ENCODE assay signal across 8 cellular contexts in the genomic region with DNA sequence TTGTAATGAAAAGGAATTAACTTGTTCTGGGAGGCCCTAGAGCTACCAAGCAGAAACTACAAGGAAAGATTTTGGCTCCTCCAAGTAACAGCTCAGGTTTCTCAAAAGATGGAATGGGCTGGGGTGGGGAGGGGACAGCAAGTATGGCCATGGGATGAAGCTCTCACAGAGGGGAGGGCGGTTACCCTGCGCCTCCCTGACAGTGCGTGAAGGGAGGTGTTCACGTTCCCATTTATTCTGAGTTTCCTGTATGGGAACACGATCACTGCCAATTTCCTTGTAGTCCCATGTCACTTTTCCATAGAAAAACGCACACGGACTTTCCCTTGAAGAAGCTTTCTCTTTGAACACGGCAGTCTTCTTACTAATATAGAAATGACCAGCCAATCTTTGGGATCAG. TPM values are rescaled to one million over a fixed set of nuclear protein-coding genes. Genes with fewer than 3 reads are reported as not detected.
DNase-seq lines count a peak whose midpoint lies in the region; ATAC-seq and TF ChIP-seq lines count a peak whose summit lies in the region.
"Had no signal": no experiment of that assay in that cellular context is flagged by ENCODE, and none has a peak within 500 bp of the region (broad histone marks: within the 10 kb centered on the region; RNA-seq: fewer than 3 reads in every experiment).

No MANE protein-coding gene starts in this region.

- 0 out of 2 replicates have a peak overlapping the region, but pooled peaks have one; percentile 20 for H3K4me2 ChIP-seq in HCT116 (ENCODE audit: low read length)
- no peak overlapping the region for H3K4me2 ChIP-seq in neuronal stem cell (ENCODE audit: insufficient read depth, low read length, poor library complexity, severe bottlenecking)

- RAD21 ChIA-PET in HCT116 (lab: Charles Lee; ENCODE audit: low non-redundant PET in 1 of 2, low total read pairs in 2 of 2, uncharacterized antibody in 2 of 2, unreplicated experiment in 2 of 2) = interaction anchor here in 1 of 2 experiments (0.6 kb wide), 1 partner anchor 498 kb away, joined by 3 read pairs; no protein-coding TSS in a partner anchor

- H3K27ac ChIP-seq in HCT116 (ENCODE audit: low read depth, low read length) (0 out of 2 replicates have a peak overlapping the region, but pooled peaks have one; percentile 12), iPS-18a (ENCODE audit: low read length) (no peak overlapping the region), stomach smooth muscle (ENCODE audit: low read length) (peak overlapping the region; percentile 32), neuronal stem cell (replicated peaks; ENCODE audit: low read length) (no peak overlapping the region)

- H3K4me3 ChIP-seq in HCT116 (replicated peaks in 1 of 2; ENCODE audit: low read depth in 1 of 2, low read length in 2 of 2) = no peak overlapping the region
- H3K4me3 ChIP-seq in iPS-18a (ENCODE audit: low read length) = peak overlapping the region; percentile 41
- H3K4me3 ChIP-seq in stomach smooth muscle (ENCODE audit: low read length in 2 of 2) = peak overlapping the region in 1 of 2 donors; percentile 29
- no peak overlapping the region for H3K4me3 ChIP-seq in neuronal stem cell (ENCODE audit: low read length in 2 of 2)

- no peak overlapping the region for H4K8ac ChIP-seq in neuronal stem cell (ENCODE audit: low read depth, low read length)

- H4K20me1 ChIP-seq in HCT116 (ENCODE audit: insufficient read depth) = no peaks in the 10 kb centered on the region

- no peak for TF ChIP-seq RAD21 in HCT116 (IDR thresholded peaks at IDR 0.05; ENCODE audit: low read depth)

- CTCF ChIA-PET in HCT116 (lab: Charles Lee) = interaction anchor here (1.3 kb wide), 1 partner anchor 223 kb away, joined by 8 read pairs; no protein-coding TSS in a partner anchor
- CTCF ChIA-PET in activated CD4-positive, alpha-beta memory T cell treated with anti-CD3 and anti-CD28 coated beads, Interleukin-2, amount 10 ng/mL, durations not matched to agents 7 days and 5 days (lab: Charles Lee) = interaction anchor here (1.0 to 1.5 kb wide), 3 partner anchors 132 to 240 kb away, joined by 3 to 7 read pairs (median 4); no protein-coding TSS in a partner anchor

- H2AFZ ChIP-seq in HCT116 (ENCODE audit: low read depth, low read length, poor library complexity, severe bottlenecking) = no peak overlapping the region
- no peak overlapping the region for H2AFZ ChIP-seq in neuronal stem cell (ENCODE audit: low read length)

- H3K27me3 Mint-ChIP-seq in activated CD4-positive, alpha-beta memory T cell treated with anti-CD3 and anti-CD28 coated beads, Interleukin-2, amount 10 ng/mL, durations not matched to agents 7 days and 5 days = no peaks in the 10 kb centered on the region

- H3K4me1 ChIP-seq in HCT116 (ENCODE audit: control insufficient read depth in 1 of 2, insufficient read depth in 2 of 2, low read length in 2 of 2) (peaks cover 21 to 60% of the 10 kb centered on the region in 2 experiments), iPS-18a (ENCODE audit: control insufficient read depth, low read depth, low read length) (peaks cover 63% of the 10 kb centered on the region), stomach smooth muscle (ENCODE audit: control insufficient read depth, insufficient read depth, low read length) (peaks cover 57% of the 10 kb centered on the region), neuronal stem cell (ENCODE audit: control insufficient read depth in 2 of 2, insufficient read depth in 1 of 2, low read depth in 1 of 2, low read length in 2 of 2) (peaks cover 24 to 42% of the 10 kb centered on the region in 2 donors)

- DNase-seq in HCT116 (ENCODE audit: low read depth, low spot score) (no peak), GDM1 (lab: John Stamatoyannopoulos, UW) (no peak), neuronal stem cell (ENCODE audit: low spot score) (no peak)
- no peak for DNase-seq in activated CD4-positive, alpha-beta memory T cell treated with anti-CD3 and anti-CD28 coated beads, Interleukin-2, amount 10 ng/mL, durations not matched to agents 7 days and 5 days
- DNase-seq: NCI-H345 had no signal

- H3K23ac ChIP-seq in neuronal stem cell (ENCODE audit: low read depth, low read length, poor library complexity) = no peak overlapping the region

- no peak overlapping the region for H2BK12ac ChIP-seq in neuronal stem cell (ENCODE audit: low read length)

- intact Hi-C loops in HCT116 (cut with micrococcal nuclease) = loop anchor here (5.0 kb wide), 1 partner anchor 117 kb away; no protein-coding TSS in a partner anchor

- peaks cover 96% of the 10 kb centered on the region for H3K4me1 Mint-ChIP-seq in activated CD4-positive, alpha-beta memory T cell treated with anti-CD3 and anti-CD28 coated beads, Interleukin-2, amount 10 ng/mL, durations not matched to agents 7 days and 5 days

- no peak overlapping the region for H2BK120ac ChIP-seq in neuronal stem cell (ENCODE audit: low read depth, low read length)

- no peak for TF ChIP-seq POLR2A in HCT116 (IDR thresholded peaks at IDR 0.05; ENCODE audit: borderline replicate concordance, extremely low read depth, insufficient read depth, insufficient read length)

- H2AK5ac ChIP-seq in neuronal stem cell (ENCODE audit: low read depth, low read length) = no peak overlapping the region

- BruUV-seq in HCT116 (replicated peaks; lab: Mats Ljungman, UMichigan) = no TSS peak

- H3K9me2 ChIP-seq in HCT116 (ENCODE audit: insufficient read depth) = no peaks in the 10 kb centered on the region

- peak overlapping the region; percentile 51 for H3K4me3 Mint-ChIP-seq in activated CD4-positive, alpha-beta memory T cell treated with anti-CD3 and anti-CD28 coated beads, Interleukin-2, amount 10 ng/mL, durations not matched to agents 7 days and 5 days

- H3K36me3 ChIP-seq in HCT116 (ENCODE audit: control insufficient read depth in 1 of 2, insufficient read depth in 2 of 2, low read length in 2 of 2) (no peaks in the 10 kb centered on the region; a peak in 1 of 4 replicates), iPS-18a (ENCODE audit: control insufficient read depth, low read depth, low read length) (no peaks in the 10 kb centered on the region), stomach smooth muscle (ENCODE audit: control insufficient read depth in 2 of 2, insufficient read depth in 2 of 2, low read length in 2 of 2) (peaks cover 0 to 5% of the 10 kb centered on the region in 2 donors), neuronal stem cell (replicated peaks in 1 of 2; ENCODE audit: control insufficient read depth in 2 of 2, insufficient read depth in 2 of 2, low read length in 2 of 2) (peaks cover 3 to 55% of the 10 kb centered on the region in 2 donors)

- H3K36me3 Mint-ChIP-seq in activated CD4-positive, alpha-beta memory T cell treated with anti-CD3 and anti-CD28 coated beads, Interleukin-2, amount 10 ng/mL, durations not matched to agents 7 days and 5 days (ENCODE audit: low read depth) = peaks cover 75% of the 10 kb centered on the region

- H3K9ac ChIP-seq in HCT116 (ENCODE audit: low read length) (no peak overlapping the region), iPS-18a (ENCODE audit: low read length) (no peak overlapping the region), stomach smooth muscle (ENCODE audit: low read length in 2 of 2) (no peak overlapping the region), neuronal stem cell (ENCODE audit: low read depth, low read length, poor library complexity) (no peak overlapping the region)

- peak overlapping the region; percentile 84 for H3K27ac Mint-ChIP-seq in activated CD4-positive, alpha-beta memory T cell treated with anti-CD3 and anti-CD28 coated beads, Interleukin-2, amount 10 ng/mL, durations not matched to agents 7 days and 5 days

- H3K18ac ChIP-seq in neuronal stem cell (ENCODE audit: low read length) = no peak overlapping the region

- H2BK5ac ChIP-seq in neuronal stem cell (ENCODE audit: low read length) = no peak overlapping the region

- no peak overlapping the region for H3K14ac ChIP-seq in neuronal stem cell (ENCODE audit: low read length)

- H3K9me3 ChIP-seq in HCT116 (ENCODE audit: control insufficient read depth in 1 of 2, insufficient read depth in 1 of 2, low read depth in 1 of 2, low read length in 2 of 2) (no peaks in the 10 kb centered on the region), iPS-18a (ENCODE audit: control insufficient read depth, low read depth, low read length) (no peaks in the 10 kb centered on the region), stomach smooth muscle (ENCODE audit: control insufficient read depth in 2 of 2, low read length in 2 of 2) (no peaks in the 10 kb centered on the region), neuronal stem cell (replicated peaks in 1 of 2; ENCODE audit: control insufficient read depth in 2 of 2, insufficient read depth in 1 of 2, low read depth in 1 of 2, low read length in 2 of 2) (peaks cover 0 to 12% of the 10 kb centered on the region in 2 donors)

- ATAC-seq in HCT116 (no peak), HG02759 (IDR thresholded peaks at IDR 0.05; ENCODE audit: unreplicated experiment) (no peak)

- TF ChIP-seq CTCF in HCT116 (IDR thresholded peaks at IDR 0.05 in 2 of 3, conservative IDR thresholded peaks at IDR 0.05 in 1 of 3; ENCODE audit: borderline replicate concordance in 1 of 3, insufficient read depth in 1 of 3, low read depth in 2 of 3, low read length in 2 of 3) = no peak

- peaks cover 7% of the 10 kb centered on the region for H3K79me1 ChIP-seq in neuronal stem cell (ENCODE audit: low read depth, low read length)

- POLR2A ChIA-PET in HCT116 (lab: Charles Lee) = no interaction called here
- POLR2A ChIA-PET in activated CD4-positive, alpha-beta memory T cell treated with anti-CD3 and anti-CD28 coated beads, Interleukin-2, amount 10 ng/mL, durations not matched to agents 7 days and 5 days (lab: Charles Lee) = interaction anchor here (0.6 to 2.2 kb wide), 7 partner anchors 10 to 67 kb away, joined by 3 to 15 read pairs (median 3); a partner anchor contains a TSS

- H3K4ac ChIP-seq in neuronal stem cell (ENCODE audit: low read length) = no peak overlapping the region

- no peaks in the 10 kb centered on the region for H3K27me3 ChIP-seq in HCT116 (ENCODE audit: insufficient read depth, low read length)
- H3K27me3 ChIP-seq in iPS-18a (ENCODE audit: control insufficient read depth, insufficient read depth, low read length) = peaks cover 7% of the 10 kb centered on the region
- H3K27me3 ChIP-seq in stomach smooth muscle (ENCODE audit: control insufficient read depth in 1 of 2, insufficient read depth in 2 of 2, low read length in 2 of 2) = no peaks in the 10 kb centered on the region
- H3K27me3 ChIP-seq in neuronal stem cell (ENCODE audit: control insufficient read depth in 3 of 3, insufficient read depth in 3 of 3, low read depth in 1 of 3, low read length in 3 of 3) = no peaks in the 10 kb centered on the region

- whole genome bisulfite sequencing in neuronal stem cell (ENCODE audit: extremely low coverage in 2 of 2, insufficient read length in 2 of 2, insufficient replicate concordance in 1 of 2), 2 donors = no CpG with 5 or more reads among the region's 8 CpGs

- H3K9me3 Mint-ChIP-seq in activated CD4-positive, alpha-beta memory T cell treated with anti-CD3 and anti-CD28 coated beads, Interleukin-2, amount 10 ng/mL, durations not matched to agents 7 days and 5 days = no peaks in the 10 kb centered on the region

- H4K91ac ChIP-seq in neuronal stem cell (ENCODE audit: low read depth, low read length, poor library complexity) = no peak overlapping the region

- H2BK15ac ChIP-seq in neuronal stem cell (ENCODE audit: low read length) = no peak overlapping the region

- peaks cover 98% of the 10 kb centered on the region for H3K79me2 ChIP-seq in HCT116 (ENCODE audit: insufficient read depth, low read length)

RNA-seq across cellular contexts. Expression of a gene that starts 17.0 kb away (rescaled TPM):
- 38.2 TPM for total RNA-seq in HCT116 (2021; ENCODE audit: unreplicated experiment)
- 16.6 and 25.8 TPM in 2 replicates for polyA plus RNA-seq in HCT116 (2012)
- 10 to 100 TPM; 51.1 to 52.2 TPM for total RNA-seq in activated CD4-positive, alpha-beta memory T cell treated with anti-CD3 and anti-CD28 coated beads, Interleukin-2, amount 10 ng/mL, durations not matched to agents 7 days and 5 days
- polyA plus RNA-seq in neuronal stem cell (2013, experiment 1 of 2) = 32.1 TPM
- 31.5 TPM for polyA plus RNA-seq in neuronal stem cell (2013, experiment 2 of 2)

Comparison
In these comparisons a context has a peak if more than half of its experiments do, and no peak if none do; other contexts are left out.
1. H3K27ac ChIP-seq: peak in HCT116 (single experiment) and stomach smooth muscle (single experiment); none in iPS-18a (single experiment) and neuronal stem cell (single experiment).